In the genomic region with DNA sequence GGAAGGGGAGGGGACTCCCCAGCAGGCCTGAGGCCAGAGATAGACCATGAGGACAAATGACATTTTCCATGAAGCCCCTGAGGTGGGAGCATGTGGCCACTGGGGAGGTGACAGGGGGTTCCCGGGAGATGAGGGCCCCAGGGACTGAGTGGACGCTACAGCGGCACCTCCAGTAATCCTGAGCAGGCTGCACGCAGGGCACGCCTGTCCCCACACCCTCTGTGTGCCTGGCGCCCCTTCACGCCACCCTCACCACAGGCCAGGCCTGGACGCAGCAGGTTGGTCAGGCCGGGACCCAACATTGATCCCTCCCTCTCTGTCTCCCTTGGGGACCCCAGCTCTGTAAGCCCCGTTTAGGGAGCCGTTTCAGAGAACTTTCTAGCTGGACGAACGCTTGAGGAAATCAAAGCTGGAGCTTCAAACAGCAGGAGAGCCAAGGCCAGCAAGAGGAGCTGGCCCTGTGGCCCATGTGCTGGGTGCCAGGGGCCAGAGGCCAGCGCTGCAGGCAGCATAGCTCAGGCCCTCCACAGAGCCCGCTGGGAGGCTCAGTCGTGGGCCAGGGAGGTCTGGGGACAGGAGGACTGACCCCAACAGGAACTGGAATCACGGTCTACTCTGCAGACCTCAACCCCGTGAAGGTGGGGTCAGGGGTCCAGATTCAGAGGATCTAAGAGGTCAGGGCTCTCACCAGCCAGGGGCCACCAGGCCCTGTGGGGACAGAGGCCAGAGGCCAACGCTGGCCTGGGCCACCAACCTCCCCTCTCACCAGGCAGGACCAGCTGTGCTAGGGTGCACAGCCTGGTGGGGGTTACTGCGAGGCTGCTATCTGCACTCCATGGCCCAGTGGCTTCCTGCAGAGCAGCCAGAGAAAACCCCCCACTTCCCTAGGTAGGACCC, we compare ENCODE assay signal across 1 cellular context.
TF ChIP-seq lines count a peak whose summit lies in the region.

No MANE protein-coding gene starts in this region.

TF ChIP-seq in HCT116, 20 proteins besides CTCF, POLR2A, EP300 and RAD21 (continued from another document):
- TF ChIP-seq, protein P1, sequence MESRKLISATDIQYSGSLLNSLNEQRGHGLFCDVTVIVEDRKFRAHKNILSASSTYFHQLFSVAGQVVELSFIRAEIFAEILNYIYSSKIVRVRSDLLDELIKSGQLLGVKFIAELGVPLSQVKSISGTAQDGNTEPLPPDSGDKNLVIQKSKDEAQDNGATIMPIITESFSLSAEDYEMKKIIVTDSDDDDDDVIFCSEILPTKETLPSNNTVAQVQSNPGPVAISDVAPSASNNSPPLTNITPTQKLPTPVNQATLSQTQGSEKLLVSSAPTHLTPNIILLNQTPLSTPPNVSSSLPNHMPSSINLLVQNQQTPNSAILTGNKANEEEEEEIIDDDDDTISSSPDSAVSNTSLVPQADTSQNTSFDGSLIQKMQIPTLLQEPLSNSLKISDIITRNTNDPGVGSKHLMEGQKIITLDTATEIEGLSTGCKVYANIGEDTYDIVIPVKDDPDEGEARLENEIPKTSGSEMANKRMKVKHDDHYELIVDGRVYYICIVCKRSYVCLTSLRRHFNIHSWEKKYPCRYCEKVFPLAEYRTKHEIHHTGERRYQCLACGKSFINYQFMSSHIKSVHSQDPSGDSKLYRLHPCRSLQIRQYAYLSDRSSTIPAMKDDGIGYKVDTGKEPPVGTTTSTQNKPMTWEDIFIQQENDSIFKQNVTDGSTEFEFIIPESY (IDR thresholded peaks at IDR 0.05; ENCODE audit: extremely low read depth, insufficient replicate concordance, low read length), result no peak
